ENCODE assay signal across 1 cellular context in the genomic region with DNA sequence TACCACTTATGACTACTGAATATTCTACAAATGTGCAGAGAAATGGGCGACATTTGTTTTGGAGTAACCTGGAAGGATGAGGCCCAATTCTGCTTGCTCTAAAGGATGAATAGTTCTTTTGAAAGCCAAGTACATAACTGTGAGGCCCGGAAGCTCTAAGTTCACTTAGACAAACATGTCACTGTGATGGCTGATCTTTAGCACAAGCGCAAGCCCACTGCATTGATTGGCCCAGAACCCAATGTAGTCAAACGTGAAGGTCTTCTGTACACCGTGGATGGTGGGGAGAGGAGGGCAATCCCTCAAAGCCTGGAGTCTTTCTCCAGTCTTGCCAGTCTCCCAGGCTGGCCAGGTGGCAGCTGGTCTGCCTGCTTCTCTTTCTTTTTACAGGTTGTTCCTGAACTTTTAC.
TF ChIP-seq lines count a peak whose summit lies in the region.

No MANE protein-coding gene starts in this region.

TF ChIP-seq in HepG2, 621 proteins besides CTCF, POLR2A, EP300 and RAD21 (continued from another document and continues in another):
- TF ChIP-seq EZH2 (conservative IDR thresholded peaks at IDR 0.05; ENCODE audit: low read depth, low read length) (no peak), MXI1 (IDR thresholded peaks at IDR 0.05; ENCODE audit: borderline replicate concordance, low read depth, low read length) (no peak; the same call in 2 of the 3 replicates), PPARG (CRISPR knock-in tag; conservative IDR thresholded peaks at IDR 0.05) (no peak; the same call in none of the 2 replicates), ZNF788 (CRISPR knock-in tag; IDR thresholded peaks at IDR 0.05; ENCODE audit: borderline replicate concordance) (peak; percentile 49; the same call in 1 of the 2 replicates), ZNF10 (CRISPR knock-in tag; IDR thresholded peaks at IDR 0.05; ENCODE audit: borderline replicate concordance, low read depth) (no peak), LCORL (IDR thresholded peaks at IDR 0.05) (no peak), LCORL (CRISPR knock-in tag; IDR thresholded peaks at IDR 0.05) (peak; percentile 73; the same call in 1 of the 2 replicates), TAF1 (CRISPR knock-in tag; IDR thresholded peaks at IDR 0.05) (no peak), MTERF4 (CRISPR knock-in tag; IDR thresholded peaks at IDR 0.05) (no peak), KAT2B (IDR thresholded peaks at IDR 0.05; ENCODE audit: borderline replicate concordance, low read depth, low read length) (no peak), ZBTB34 (CRISPR knock-in tag; IDR thresholded peaks at IDR 0.05) (no peak), SRSF9 (IDR thresholded peaks at IDR 0.05; ENCODE audit: borderline replicate concordance, insufficient read depth, low read depth, low read length, poor library complexity, severe bottlenecking) (no peak), SRF (IDR thresholded peaks at IDR 0.05; ENCODE audit: low read depth, low read length) (no peak), ZNF615 (CRISPR knock-in tag; IDR thresholded peaks at IDR 0.05; ENCODE audit: borderline replicate concordance) (no peak), HOXA5 (CRISPR knock-in tag; IDR thresholded peaks at IDR 0.05) (no peak), ZZZ3 (CRISPR knock-in tag; IDR thresholded peaks at IDR 0.05; ENCODE audit: borderline replicate concordance) (no peak), CCAR2 (optimal IDR thresholded peaks at IDR 0.05; ENCODE audit: low read depth, low read length) (no peak), AHR (CRISPR knock-in tag; IDR thresholded peaks at IDR 0.05) (no peak), ZNF709 (CRISPR knock-in tag; IDR thresholded peaks at IDR 0.05) (no peak), TP53 (CRISPR knock-in tag; conservative IDR thresholded peaks at IDR 0.05) (no peak), SALL2 (CRISPR knock-in tag; IDR thresholded peaks at IDR 0.05) (no peak), ZNF670 (CRISPR knock-in tag; IDR thresholded peaks at IDR 0.05; ENCODE audit: borderline replicate concordance) (no peak), SMAD9 (CRISPR knock-in tag; IDR thresholded peaks at IDR 0.05) (no peak), NFATC3 (CRISPR knock-in tag; IDR thresholded peaks at IDR 0.05) (no peak), TBX3 (IDR thresholded peaks at IDR 0.05; ENCODE audit: borderline replicate concordance) (no peak), TBL1XR1 (IDR thresholded peaks at IDR 0.05; ENCODE audit: borderline replicate concordance, low read length, partially characterized antibody) (no peak), FOXO4 (CRISPR knock-in tag; conservative IDR thresholded peaks at IDR 0.05) (no peak), ZNF12 (CRISPR knock-in tag; IDR thresholded peaks at IDR 0.05) (no peak; the same call in 1 of the 2 replicates), MAF1 (CRISPR knock-in tag; IDR thresholded peaks at IDR 0.05; ENCODE audit: borderline replicate concordance) (no peak), HCFC1 (IDR thresholded peaks at IDR 0.05; ENCODE audit: low read depth, low read length) (no peak), PRPF4 (IDR thresholded peaks at IDR 0.05; ENCODE audit: low read depth, low read length, poor library complexity, severe bottlenecking) (no peak), NCOA1 (CRISPR knock-in tag; IDR thresholded peaks at IDR 0.05) (no peak), HMG20B (CRISPR knock-in tag; conservative IDR thresholded peaks at IDR 0.05) (no peak), ZBTB21 (CRISPR knock-in tag; IDR thresholded peaks at IDR 0.05) (no peak), ELF1 (CRISPR knock-in tag; IDR thresholded peaks at IDR 0.05) (peak; percentile 25; the same call in 1 of the 2 replicates), TRIM22 (IDR thresholded peaks at IDR 0.05) (no peak), NAIF1 (CRISPR knock-in tag; IDR thresholded peaks at IDR 0.05; ENCODE audit: borderline replicate concordance) (no peak), NR2F6 (IDR thresholded peaks at IDR 0.05) (peak; percentile 39; the same call in 1 of the 2 replicates), NR2F6 (CRISPR knock-in tag; IDR thresholded peaks at IDR 0.05) (peak; percentile 47; the same call in 1 of the 2 replicates), ZKSCAN8 (CRISPR knock-in tag; IDR thresholded peaks at IDR 0.05; ENCODE audit: borderline replicate concordance) (no peak), SRY (CRISPR knock-in tag; IDR thresholded peaks at IDR 0.05) (no peak), NFYC (CRISPR knock-in tag; IDR thresholded peaks at IDR 0.05) (peak; percentile 57), ZFP41 (CRISPR knock-in tag; IDR thresholded peaks at IDR 0.05; ENCODE audit: borderline replicate concordance) (no peak), MXD3 (CRISPR knock-in tag; IDR thresholded peaks at IDR 0.05) (no peak)
- TF ChIP-seq, protein P1, sequence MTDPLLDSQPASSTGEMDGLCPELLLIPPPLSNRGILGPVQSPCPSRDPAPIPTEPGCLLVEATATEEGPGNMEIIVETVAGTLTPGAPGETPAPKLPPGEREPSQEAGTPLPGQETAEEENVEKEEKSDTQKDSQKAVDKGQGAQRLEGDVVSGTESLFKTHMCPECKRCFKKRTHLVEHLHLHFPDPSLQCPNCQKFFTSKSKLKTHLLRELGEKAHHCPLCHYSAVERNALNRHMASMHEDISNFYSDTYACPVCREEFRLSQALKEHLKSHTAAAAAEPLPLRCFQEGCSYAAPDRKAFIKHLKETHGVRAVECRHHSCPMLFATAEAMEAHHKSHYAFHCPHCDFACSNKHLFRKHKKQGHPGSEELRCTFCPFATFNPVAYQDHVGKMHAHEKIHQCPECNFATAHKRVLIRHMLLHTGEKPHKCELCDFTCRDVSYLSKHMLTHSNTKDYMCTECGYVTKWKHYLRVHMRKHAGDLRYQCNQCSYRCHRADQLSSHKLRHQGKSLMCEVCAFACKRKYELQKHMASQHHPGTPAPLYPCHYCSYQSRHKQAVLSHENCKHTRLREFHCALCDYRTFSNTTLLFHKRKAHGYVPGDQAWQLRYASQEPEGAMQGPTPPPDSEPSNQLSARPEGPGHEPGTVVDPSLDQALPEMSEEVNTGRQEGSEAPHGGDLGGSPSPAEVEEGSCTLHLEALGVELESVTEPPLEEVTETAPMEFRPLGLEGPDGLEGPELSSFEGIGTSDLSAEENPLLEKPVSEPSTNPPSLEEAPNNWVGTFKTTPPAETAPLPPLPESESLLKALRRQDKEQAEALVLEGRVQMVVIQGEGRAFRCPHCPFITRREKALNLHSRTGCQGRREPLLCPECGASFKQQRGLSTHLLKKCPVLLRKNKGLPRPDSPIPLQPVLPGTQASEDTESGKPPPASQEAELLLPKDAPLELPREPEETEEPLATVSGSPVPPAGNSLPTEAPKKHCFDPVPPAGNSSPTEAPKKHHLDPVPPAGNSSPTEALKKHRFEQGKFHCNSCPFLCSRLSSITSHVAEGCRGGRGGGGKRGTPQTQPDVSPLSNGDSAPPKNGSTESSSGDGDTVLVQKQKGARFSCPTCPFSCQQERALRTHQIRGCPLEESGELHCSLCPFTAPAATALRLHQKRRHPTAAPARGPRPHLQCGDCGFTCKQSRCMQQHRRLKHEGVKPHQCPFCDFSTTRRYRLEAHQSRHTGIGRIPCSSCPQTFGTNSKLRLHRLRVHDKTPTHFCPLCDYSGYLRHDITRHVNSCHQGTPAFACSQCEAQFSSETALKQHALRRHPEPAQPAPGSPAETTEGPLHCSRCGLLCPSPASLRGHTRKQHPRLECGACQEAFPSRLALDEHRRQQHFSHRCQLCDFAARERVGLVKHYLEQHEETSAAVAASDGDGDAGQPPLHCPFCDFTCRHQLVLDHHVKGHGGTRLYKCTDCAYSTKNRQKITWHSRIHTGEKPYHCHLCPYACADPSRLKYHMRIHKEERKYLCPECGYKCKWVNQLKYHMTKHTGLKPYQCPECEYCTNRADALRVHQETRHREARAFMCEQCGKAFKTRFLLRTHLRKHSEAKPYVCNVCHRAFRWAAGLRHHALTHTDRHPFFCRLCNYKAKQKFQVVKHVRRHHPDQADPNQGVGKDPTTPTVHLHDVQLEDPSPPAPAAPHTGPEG (CRISPR knock-in tag; IDR thresholded peaks at IDR 0.05): no peak
- TF ChIP-seq, protein P2, sequence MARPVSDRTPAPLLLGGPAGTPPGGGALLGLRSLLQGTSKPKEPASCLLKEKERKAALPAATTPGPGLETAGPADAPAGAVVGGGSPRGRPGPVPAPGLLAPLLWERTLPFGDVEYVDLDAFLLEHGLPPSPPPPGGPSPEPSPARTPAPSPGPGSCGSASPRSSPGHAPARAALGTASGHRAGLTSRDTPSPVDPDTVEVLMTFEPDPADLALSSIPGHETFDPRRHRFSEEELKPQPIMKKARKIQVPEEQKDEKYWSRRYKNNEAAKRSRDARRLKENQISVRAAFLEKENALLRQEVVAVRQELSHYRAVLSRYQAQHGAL (CRISPR knock-in tag; IDR thresholded peaks at IDR 0.05; ENCODE audit: not compliant biosample characterization): no peak
- TF ChIP-seq, protein P3, sequence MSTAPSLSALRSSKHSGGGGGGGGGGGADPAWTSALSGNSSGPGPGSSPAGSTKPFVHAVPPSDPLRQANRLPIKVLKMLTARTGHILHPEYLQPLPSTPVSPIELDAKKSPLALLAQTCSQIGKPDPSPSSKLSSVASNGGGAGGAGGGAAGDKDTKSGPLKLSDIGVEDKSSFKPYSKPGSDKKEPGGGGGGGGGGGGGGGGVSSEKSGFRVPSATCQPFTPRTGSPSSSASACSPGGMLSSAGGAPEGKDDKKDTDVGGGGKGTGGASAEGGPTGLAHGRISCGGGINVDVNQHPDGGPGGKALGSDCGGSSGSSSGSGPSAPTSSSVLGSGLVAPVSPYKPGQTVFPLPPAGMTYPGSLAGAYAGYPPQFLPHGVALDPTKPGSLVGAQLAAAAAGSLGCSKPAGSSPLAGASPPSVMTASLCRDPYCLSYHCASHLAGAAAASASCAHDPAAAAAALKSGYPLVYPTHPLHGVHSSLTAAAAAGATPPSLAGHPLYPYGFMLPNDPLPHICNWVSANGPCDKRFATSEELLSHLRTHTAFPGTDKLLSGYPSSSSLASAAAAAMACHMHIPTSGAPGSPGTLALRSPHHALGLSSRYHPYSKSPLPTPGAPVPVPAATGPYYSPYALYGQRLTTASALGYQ (CRISPR knock-in tag; IDR thresholded peaks at IDR 0.05): 0 out of 2 replicates have a peak, but pooled peaks have one; percentile 27
- TF ChIP-seq, protein P4, sequence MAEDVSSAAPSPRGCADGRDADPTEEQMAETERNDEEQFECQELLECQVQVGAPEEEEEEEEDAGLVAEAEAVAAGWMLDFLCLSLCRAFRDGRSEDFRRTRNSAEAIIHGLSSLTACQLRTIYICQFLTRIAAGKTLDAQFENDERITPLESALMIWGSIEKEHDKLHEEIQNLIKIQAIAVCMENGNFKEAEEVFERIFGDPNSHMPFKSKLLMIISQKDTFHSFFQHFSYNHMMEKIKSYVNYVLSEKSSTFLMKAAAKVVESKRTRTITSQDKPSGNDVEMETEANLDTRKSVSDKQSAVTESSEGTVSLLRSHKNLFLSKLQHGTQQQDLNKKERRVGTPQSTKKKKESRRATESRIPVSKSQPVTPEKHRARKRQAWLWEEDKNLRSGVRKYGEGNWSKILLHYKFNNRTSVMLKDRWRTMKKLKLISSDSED (CRISPR knock-in tag; IDR thresholded peaks at IDR 0.05): no peak
